ENCODE assay signal across 1 cellular context in genomic region chr11:69640995-69641581, GRCh38.
TF ChIP-seq lines count a peak whose summit lies in the region.

Gene CCND1 (plus strand): TSS chr11:69641156. CDS start chr11:69641314, 158 bp downstream.

TF ChIP-seq in HepG2, 621 proteins besides CTCF, POLR2A, EP300 and RAD21 (continued from another document and continues in another):
- TF ChIP-seq, protein P1, sequence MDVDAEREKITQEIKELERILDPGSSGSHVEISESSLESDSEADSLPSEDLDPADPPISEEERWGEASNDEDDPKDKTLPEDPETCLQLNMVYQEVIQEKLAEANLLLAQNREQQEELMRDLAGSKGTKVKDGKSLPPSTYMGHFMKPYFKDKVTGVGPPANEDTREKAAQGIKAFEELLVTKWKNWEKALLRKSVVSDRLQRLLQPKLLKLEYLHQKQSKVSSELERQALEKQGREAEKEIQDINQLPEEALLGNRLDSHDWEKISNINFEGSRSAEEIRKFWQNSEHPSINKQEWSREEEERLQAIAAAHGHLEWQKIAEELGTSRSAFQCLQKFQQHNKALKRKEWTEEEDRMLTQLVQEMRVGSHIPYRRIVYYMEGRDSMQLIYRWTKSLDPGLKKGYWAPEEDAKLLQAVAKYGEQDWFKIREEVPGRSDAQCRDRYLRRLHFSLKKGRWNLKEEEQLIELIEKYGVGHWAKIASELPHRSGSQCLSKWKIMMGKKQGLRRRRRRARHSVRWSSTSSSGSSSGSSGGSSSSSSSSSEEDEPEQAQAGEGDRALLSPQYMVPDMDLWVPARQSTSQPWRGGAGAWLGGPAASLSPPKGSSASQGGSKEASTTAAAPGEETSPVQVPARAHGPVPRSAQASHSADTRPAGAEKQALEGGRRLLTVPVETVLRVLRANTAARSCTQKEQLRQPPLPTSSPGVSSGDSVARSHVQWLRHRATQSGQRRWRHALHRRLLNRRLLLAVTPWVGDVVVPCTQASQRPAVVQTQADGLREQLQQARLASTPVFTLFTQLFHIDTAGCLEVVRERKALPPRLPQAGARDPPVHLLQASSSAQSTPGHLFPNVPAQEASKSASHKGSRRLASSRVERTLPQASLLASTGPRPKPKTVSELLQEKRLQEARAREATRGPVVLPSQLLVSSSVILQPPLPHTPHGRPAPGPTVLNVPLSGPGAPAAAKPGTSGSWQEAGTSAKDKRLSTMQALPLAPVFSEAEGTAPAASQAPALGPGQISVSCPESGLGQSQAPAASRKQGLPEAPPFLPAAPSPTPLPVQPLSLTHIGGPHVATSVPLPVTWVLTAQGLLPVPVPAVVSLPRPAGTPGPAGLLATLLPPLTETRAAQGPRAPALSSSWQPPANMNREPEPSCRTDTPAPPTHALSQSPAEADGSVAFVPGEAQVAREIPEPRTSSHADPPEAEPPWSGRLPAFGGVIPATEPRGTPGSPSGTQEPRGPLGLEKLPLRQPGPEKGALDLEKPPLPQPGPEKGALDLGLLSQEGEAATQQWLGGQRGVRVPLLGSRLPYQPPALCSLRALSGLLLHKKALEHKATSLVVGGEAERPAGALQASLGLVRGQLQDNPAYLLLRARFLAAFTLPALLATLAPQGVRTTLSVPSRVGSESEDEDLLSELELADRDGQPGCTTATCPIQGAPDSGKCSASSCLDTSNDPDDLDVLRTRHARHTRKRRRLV (CRISPR knock-in tag; IDR thresholded peaks at IDR 0.05): peak; percentile 70; the same call in 1 of the 2 replicates
- TF ChIP-seq AKAP8 (CRISPR knock-in tag; IDR thresholded peaks at IDR 0.05): peak; percentile 41; the same call in 1 of the 2 replicates
- TF ChIP-seq ZNF773 (CRISPR knock-in tag; IDR thresholded peaks at IDR 0.05; ENCODE audit: borderline replicate concordance): peak; percentile 67; the same call in 1 of the 2 replicates
- no peak for TF ChIP-seq ZNF121 (CRISPR knock-in tag; IDR thresholded peaks at IDR 0.05)
- TF ChIP-seq, protein P2, sequence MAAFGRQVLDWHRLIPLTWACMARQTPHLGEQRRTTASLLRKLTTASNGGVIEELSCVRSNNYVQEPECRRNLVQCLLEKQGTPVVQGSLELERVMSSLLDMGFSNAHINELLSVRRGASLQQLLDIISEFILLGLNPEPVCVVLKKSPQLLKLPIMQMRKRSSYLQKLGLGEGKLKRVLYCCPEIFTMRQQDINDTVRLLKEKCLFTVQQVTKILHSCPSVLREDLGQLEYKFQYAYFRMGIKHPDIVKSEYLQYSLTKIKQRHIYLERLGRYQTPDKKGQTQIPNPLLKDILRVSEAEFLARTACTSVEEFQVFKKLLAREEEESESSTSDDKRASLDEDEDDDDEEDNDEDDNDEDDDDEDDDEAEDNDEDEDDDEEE (CRISPR knock-in tag; IDR thresholded peaks at IDR 0.05): no peak
- peak in 1 of 2 experiments; percentile 41; a peak in 1 of 4 replicates for TF ChIP-seq REST (IDR thresholded peaks at IDR 0.05; ENCODE audit: borderline replicate concordance in 1 of 2, low read depth in 1 of 2, low read length in 2 of 2)
- no peak for TF ChIP-seq TSC22D2 (CRISPR knock-in tag; IDR thresholded peaks at IDR 0.05; ENCODE audit: borderline replicate concordance)
- TF ChIP-seq, protein P3, sequence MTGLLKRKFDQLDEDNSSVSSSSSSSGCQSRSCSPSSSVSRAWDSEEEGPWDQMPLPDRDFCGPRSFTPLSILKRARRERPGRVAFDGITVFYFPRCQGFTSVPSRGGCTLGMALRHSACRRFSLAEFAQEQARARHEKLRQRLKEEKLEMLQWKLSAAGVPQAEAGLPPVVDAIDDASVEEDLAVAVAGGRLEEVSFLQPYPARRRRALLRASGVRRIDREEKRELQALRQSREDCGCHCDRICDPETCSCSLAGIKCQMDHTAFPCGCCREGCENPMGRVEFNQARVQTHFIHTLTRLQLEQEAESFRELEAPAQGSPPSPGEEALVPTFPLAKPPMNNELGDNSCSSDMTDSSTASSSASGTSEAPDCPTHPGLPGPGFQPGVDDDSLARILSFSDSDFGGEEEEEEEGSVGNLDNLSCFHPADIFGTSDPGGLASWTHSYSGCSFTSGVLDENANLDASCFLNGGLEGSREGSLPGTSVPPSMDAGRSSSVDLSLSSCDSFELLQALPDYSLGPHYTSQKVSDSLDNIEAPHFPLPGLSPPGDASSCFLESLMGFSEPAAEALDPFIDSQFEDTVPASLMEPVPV (CRISPR knock-in tag; IDR thresholded peaks at IDR 0.05): no peak
- TF ChIP-seq GABPA (IDR thresholded peaks at IDR 0.05; ENCODE audit: low read depth, low read length): no peak
- TF ChIP-seq GABPA (CRISPR knock-in tag; IDR thresholded peaks at IDR 0.05; ENCODE audit: low read depth): no peak
- no peak for TF ChIP-seq ARNT (IDR thresholded peaks at IDR 0.05)
- no peak for TF ChIP-seq NONO (IDR thresholded peaks at IDR 0.05)
- TF ChIP-seq NONO (CRISPR knock-in tag; conservative IDR thresholded peaks at IDR 0.05): peak; percentile 87
- TF ChIP-seq EEA1 (CRISPR knock-in tag; IDR thresholded peaks at IDR 0.05; ENCODE audit: borderline replicate concordance): no peak
- TF ChIP-seq ZNF326 (CRISPR knock-in tag; IDR thresholded peaks at IDR 0.05; ENCODE audit: borderline replicate concordance): no peak
- no peak for TF ChIP-seq ZSCAN12 (CRISPR knock-in tag; IDR thresholded peaks at IDR 0.05)
- no peak for TF ChIP-seq ZNF512 (CRISPR knock-in tag; IDR thresholded peaks at IDR 0.05)
- TF ChIP-seq, protein P4, sequence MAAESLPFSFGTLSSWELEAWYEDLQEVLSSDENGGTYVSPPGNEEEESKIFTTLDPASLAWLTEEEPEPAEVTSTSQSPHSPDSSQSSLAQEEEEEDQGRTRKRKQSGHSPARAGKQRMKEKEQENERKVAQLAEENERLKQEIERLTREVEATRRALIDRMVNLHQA (CRISPR knock-in tag; IDR thresholded peaks at IDR 0.05): no peak
- no peak for TF ChIP-seq HOXA7 (CRISPR knock-in tag; IDR thresholded peaks at IDR 0.05)
- peak; percentile 68 for TF ChIP-seq BCL6 (CRISPR knock-in tag; IDR thresholded peaks at IDR 0.05)
- peak; percentile 97 for TF ChIP-seq RFX5 (IDR thresholded peaks at IDR 0.05; ENCODE audit: low read depth, low read length)
- TF ChIP-seq ZNF569 (CRISPR knock-in tag; IDR thresholded peaks at IDR 0.05; ENCODE audit: borderline replicate concordance): no peak
- TF ChIP-seq CREB1 (IDR thresholded peaks at IDR 0.05): peak; percentile 27; the same call in 1 of the 2 replicates
- TF ChIP-seq CREB1 (CRISPR knock-in tag; IDR thresholded peaks at IDR 0.05): no peak
- TF ChIP-seq DMAP1 (CRISPR knock-in tag; IDR thresholded peaks at IDR 0.05): peak; percentile 55; the same call in 1 of the 2 replicates
- TF ChIP-seq FOXP1 (IDR thresholded peaks at IDR 0.05): no peak
- TF ChIP-seq FOXP1 (CRISPR knock-in tag; IDR thresholded peaks at IDR 0.05): peak; percentile 46
- TF ChIP-seq, protein P5, sequence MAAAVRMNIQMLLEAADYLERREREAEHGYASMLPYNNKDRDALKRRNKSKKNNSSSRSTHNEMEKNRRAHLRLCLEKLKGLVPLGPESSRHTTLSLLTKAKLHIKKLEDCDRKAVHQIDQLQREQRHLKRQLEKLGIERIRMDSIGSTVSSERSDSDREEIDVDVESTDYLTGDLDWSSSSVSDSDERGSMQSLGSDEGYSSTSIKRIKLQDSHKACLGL (CRISPR knock-in tag; IDR thresholded peaks at IDR 0.05): no peak; the same call in 1 of the 2 replicates
- TF ChIP-seq JUNB (CRISPR knock-in tag; IDR thresholded peaks at IDR 0.05; ENCODE audit: borderline replicate concordance): no peak
- TF ChIP-seq, protein P6, sequence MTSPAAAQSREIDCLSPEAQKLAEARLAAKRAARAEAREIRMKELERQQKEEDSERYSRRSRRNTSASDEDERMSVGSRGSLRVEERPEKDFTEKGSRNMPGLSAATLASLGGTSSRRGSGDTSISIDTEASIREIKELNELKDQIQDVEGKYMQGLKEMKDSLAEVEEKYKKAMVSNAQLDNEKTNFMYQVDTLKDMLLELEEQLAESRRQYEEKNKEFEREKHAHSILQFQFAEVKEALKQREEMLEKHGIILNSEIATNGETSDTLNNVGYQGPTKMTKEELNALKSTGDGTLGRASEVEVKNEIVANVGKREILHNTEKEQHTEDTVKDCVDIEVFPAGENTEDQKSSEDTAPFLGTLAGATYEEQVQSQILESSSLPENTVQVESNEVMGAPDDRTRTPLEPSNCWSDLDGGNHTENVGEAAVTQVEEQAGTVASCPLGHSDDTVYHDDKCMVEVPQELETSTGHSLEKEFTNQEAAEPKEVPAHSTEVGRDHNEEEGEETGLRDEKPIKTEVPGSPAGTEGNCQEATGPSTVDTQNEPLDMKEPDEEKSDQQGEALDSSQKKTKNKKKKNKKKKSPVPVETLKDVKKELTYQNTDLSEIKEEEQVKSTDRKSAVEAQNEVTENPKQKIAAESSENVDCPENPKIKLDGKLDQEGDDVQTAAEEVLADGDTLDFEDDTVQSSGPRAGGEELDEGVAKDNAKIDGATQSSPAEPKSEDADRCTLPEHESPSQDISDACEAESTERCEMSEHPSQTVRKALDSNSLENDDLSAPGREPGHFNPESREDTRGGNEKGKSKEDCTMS (CRISPR knock-in tag; conservative IDR thresholded peaks at IDR 0.05): no peak
- TF ChIP-seq TCF7L2 (IDR thresholded peaks at IDR 0.05; ENCODE audit: low read depth, low read length): no peak
- TF ChIP-seq RFX1 (IDR thresholded peaks at IDR 0.05): no peak
- TF ChIP-seq AHDC1 (CRISPR knock-in tag; IDR thresholded peaks at IDR 0.05; ENCODE audit: borderline replicate concordance): no peak
- no peak for TF ChIP-seq FOSL1 (CRISPR knock-in tag; IDR thresholded peaks at IDR 0.05; ENCODE audit: borderline replicate concordance)
- no peak for TF ChIP-seq KDM6A (CRISPR knock-in tag; IDR thresholded peaks at IDR 0.05; ENCODE audit: low read depth)
- TF ChIP-seq U2AF2 (IDR thresholded peaks at IDR 0.05; ENCODE audit: low read depth, low read length): no peak
